ENCODE assay signal across 22 cellular contexts in the genomic region with DNA sequence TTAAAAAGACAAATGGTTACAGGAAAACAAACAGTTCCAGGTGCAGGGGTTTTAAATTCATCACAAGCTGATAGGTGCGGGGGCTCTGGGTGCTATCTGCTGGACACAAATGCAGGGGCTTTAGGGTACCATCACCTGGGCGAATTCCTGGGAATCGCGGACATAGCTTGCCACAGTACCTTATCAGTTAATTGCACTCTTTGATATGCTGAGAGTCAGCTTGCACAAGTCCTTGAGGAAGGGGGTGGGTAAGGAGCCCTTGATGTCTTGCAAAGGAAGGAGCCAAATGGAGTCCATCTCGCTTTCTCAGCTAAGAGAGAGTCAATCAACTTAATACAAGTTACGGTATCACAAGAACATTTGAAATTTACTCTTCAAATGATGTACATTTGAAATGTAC. TPM values are rescaled to one million over a fixed set of nuclear protein-coding genes. Genes with fewer than 3 reads are reported as not detected.
"Had no signal": no experiment of that assay in that cellular context is flagged by ENCODE, and none has a peak within 500 bp of the region (broad histone marks: within the 10 kb centered on the region; RNA-seq: fewer than 3 reads in every experiment).

No MANE protein-coding gene starts in this region.

- H3K4me1 ChIP-seq: parathyroid adenoma had no signal

- H3K36me3 Mint-ChIP-seq: activated CD4-positive, alpha-beta memory T cell treated with anti-CD3 and anti-CD28 coated beads for 36 hours; stimulated activated memory B cell treated with anti-CD40 and anti-IgM and Interleukin-4, amounts not matched to agents 10 μg/mL and 1 μg/mL and 100 μg/mL, for 72 hours had no signal

- H3K4me3 Mint-ChIP-seq: activated B cell treated with CpG ODN at 0.5 μM for 24 hours; activated CD4-positive, alpha-beta memory T cell treated with anti-CD3 and anti-CD28 coated beads for 36 hours; activated naive CD8-positive, alpha-beta T cell treated with anti-CD3 and anti-CD28 coated beads, Interleukin-2, amount 10 ng/mL, durations not matched to agents 7 days and 5 days; stimulated activated memory B cell treated with anti-CD40 and anti-IgM and Interleukin-4, amounts not matched to agents 10 μg/mL and 1 μg/mL and 100 μg/mL, for 72 hours; T-helper 2 cell treated with Interferon-gamma antibody and Interleukin-4, amounts not matched to agents 5 μg/mL and 100 μg/mL, for 36 hours had no signal

- H3K27me3 ChIP-seq: right lobe of liver had no signal

- DNase-seq: activated B cell treated with CpG ODN at 0.5 μM for 24 hours; activated CD4-positive, alpha-beta memory T cell treated with anti-CD3 and anti-CD28 coated beads for 36 hours; activated CD4-positive, alpha-beta T cell treated with anti-CD3 and anti-CD28 coated beads for 4 hours; activated naive CD4-positive, alpha-beta T cell treated with Interleukin-2 at 50 U/mL for 16 hours; activated naive CD8-positive, alpha-beta T cell treated with anti-CD3 and anti-CD28 coated beads, Interleukin-2, amount 10 ng/mL, durations not matched to agents 7 days and 5 days; activated T-cell treated with anti-CD3 and anti-CD28 coated beads for 4 hours; amygdala; effector memory CD8-positive, alpha-beta T cell; mammary epithelial cell; naive thymus-derived CD8-positive, alpha-beta T cell; right lobe of liver; stimulated activated CD4-positive, alpha-beta T cell treated with anti-CD3 and anti-CD28 coated beads, Interleukin-4, amount 100 ng/mL, for 4 hours; upper lobe of right lung had no signal

- H3K79me2 ChIP-seq: parathyroid adenoma had no signal

- H3K27ac Mint-ChIP-seq: activated B cell treated with CpG ODN at 0.5 μM for 24 hours; activated CD4-positive, alpha-beta memory T cell treated with anti-CD3 and anti-CD28 coated beads for 36 hours; activated naive CD8-positive, alpha-beta T cell treated with anti-CD3 and anti-CD28 coated beads, Interleukin-2, amount 10 ng/mL, durations not matched to agents 7 days and 5 days; activated T-helper 2 cell treated with anti-CD3 and anti-CD28 coated beads, Interferon-gamma antibody, Interleukin-2, Interleukin-4, amounts not matched to agents 10 μg/mL and 5 μg/mL and 100 μg/mL, durations not matched to agents 14 hours and 24 hours and 36 hours; effector memory CD8-positive, alpha-beta T cell; stimulated activated memory B cell treated with anti-CD40 and anti-IgM and Interleukin-4, amounts not matched to agents 10 μg/mL and 1 μg/mL and 100 μg/mL, for 72 hours; T-helper 2 cell treated with Interferon-gamma antibody and Interleukin-4, amounts not matched to agents 5 μg/mL and 100 μg/mL, for 36 hours had no signal

- H3K4me3 ChIP-seq: cardiac muscle cell, right lobe of liver had no signal

- H3K9ac ChIP-seq: parathyroid adenoma had no signal

- H3K9me3 ChIP-seq: right lobe of liver, thoracic aorta, upper lobe of right lung had no signal

- H3K36me3 ChIP-seq: cardiac muscle cell, right lobe of liver, thoracic aorta, upper lobe of right lung had no signal

- H2AFZ ChIP-seq: parathyroid adenoma had no signal

- ATAC-seq: effector memory CD8-positive, alpha-beta T cell; stimulated activated memory B cell treated with anti-CD40 and anti-IgM and Interleukin-4, amounts not matched to agents 10 μg/mL and 1 μg/mL and 100 μg/mL, for 72 hours had no signal

- H3K9me3 Mint-ChIP-seq: activated CD4-positive, alpha-beta memory T cell treated with anti-CD3 and anti-CD28 coated beads for 36 hours; activated T-helper 2 cell treated with anti-CD3 and anti-CD28 coated beads, Interferon-gamma antibody, Interleukin-2, Interleukin-4, amounts not matched to agents 10 μg/mL and 5 μg/mL and 100 μg/mL, durations not matched to agents 14 hours and 24 hours and 36 hours; effector memory CD8-positive, alpha-beta T cell; T-helper 2 cell treated with Interferon-gamma antibody and Interleukin-4, amounts not matched to agents 5 μg/mL and 100 μg/mL, for 36 hours had no signal

- H3K27ac ChIP-seq: parathyroid adenoma, right lobe of liver, thoracic aorta, upper lobe of right lung had no signal

RNA-seq across cellular contexts. Expression of gene TMEM54, which starts 25.4 kb away (rescaled TPM):
- total RNA-seq: activated naive CD8-positive, alpha-beta T cell treated with anti-CD3 and anti-CD28 coated beads, Interleukin-2, amount 10 ng/mL, durations not matched to agents 7 days and 5 days; naive thymus-derived CD8-positive, alpha-beta T cell had no signal

RNA-seq across cellular contexts. Expression of gene HPCA, which starts 40.3 kb away (rescaled TPM):
- total RNA-seq: activated B cell treated with CpG ODN at 0.5 μM for 24 hours; cardiac muscle cell; chondrocyte; dermis microvascular lymphatic vessel endothelial cell; glomerular endothelial cell; mammary epithelial cell; naive thymus-derived CD8-positive, alpha-beta T cell; right lobe of liver; thoracic aorta; upper lobe of right lung had no signal

RNA-seq across cellular contexts. Expression of gene FNDC5, which starts 55.9 kb away (rescaled TPM):
- total RNA-seq: activated CD4-positive, alpha-beta memory T cell treated with anti-CD3 and anti-CD28 coated beads for 36 hours; activated naive CD8-positive, alpha-beta T cell treated with anti-CD3 and anti-CD28 coated beads, Interleukin-2, amount 10 ng/mL, durations not matched to agents 7 days and 5 days; activated T-helper 2 cell treated with anti-CD3 and anti-CD28 coated beads, Interferon-gamma antibody, Interleukin-2, Interleukin-4, amounts not matched to agents 10 μg/mL and 5 μg/mL and 100 μg/mL, durations not matched to agents 14 hours and 24 hours and 36 hours; mammary epithelial cell; naive thymus-derived CD8-positive, alpha-beta T cell had no signal
